15 cellular contexts compared by ENCODE assay signal in genomic region chrX:23764585-23764984, GRCh38.
"Had no signal": no experiment of that assay in that cellular context is flagged by ENCODE, and none has a peak within 500 bp of the region (broad histone marks: within the 10 kb centered on the region; RNA-seq: fewer than 3 reads in every experiment).

No MANE protein-coding gene starts in this region.

- H3K27me3 ChIP-seq: brain microvascular endothelial cell, esophagus squamous epithelium, upper lobe of left lung had no signal

- DNase-seq: activated CD4-positive, CD25-positive, alpha-beta regulatory T cell treated with anti-CD3 and anti-CD28 coated beads, Interleukin-2, amount 50 U/mL, for 72 hours; activated naive CD4-positive, alpha-beta T cell treated with Interleukin-2 at 50 U/mL for 16 hours; anterior cingulate cortex; brain microvascular endothelial cell; effector CD4-positive, alpha-beta T cell; esophagus squamous epithelium; hippocampal formation; kidney; right cardiac atrium; stimulated activated naive CD8-positive, alpha-beta T cell treated with anti-CD3 and anti-CD28 coated beads, Interleukin-15, amount 100 ng/mL, for 72 hours; upper lobe of left lung had no signal

- H3K27ac ChIP-seq: brain microvascular endothelial cell, coronary artery, esophagus squamous epithelium, upper lobe of left lung had no signal

- H3K36me3 Mint-ChIP-seq: natural killer cell treated with Interleukin-12 subunit alpha and Interleukin-12 subunit beta and Interleukin-15 and Interleukin-18, amount 100 ng/mL, for 72 hours had no signal

- H3K4me1 Mint-ChIP-seq: activated T-helper 17 cell treated with anti-CD3 and anti-CD28 coated beads, Interleukin-2, amount 50 U/mL, for 72 hours; central memory CD8-positive, alpha-beta T cell had no signal

- H3K4me3 Mint-ChIP-seq: activated T-helper 17 cell treated with anti-CD3 and anti-CD28 coated beads, Interleukin-2, amount 50 U/mL, for 72 hours; central memory CD8-positive, alpha-beta T cell; natural killer cell treated with Interleukin-12 subunit alpha and Interleukin-12 subunit beta and Interleukin-15 and Interleukin-18, amount 100 ng/mL, for 72 hours; stimulated activated naive CD8-positive, alpha-beta T cell treated with anti-CD3 and anti-CD28 coated beads, Interleukin-15, amount 100 ng/mL, for 72 hours had no signal

- H3K9me3 ChIP-seq: esophagus squamous epithelium, upper lobe of left lung had no signal

- ATAC-seq: activated T-helper 17 cell treated with anti-CD3 and anti-CD28 coated beads, Interleukin-2, amount 50 U/mL, for 72 hours; natural killer cell treated with Interleukin-12 subunit alpha and Interleukin-12 subunit beta and Interleukin-15 and Interleukin-18, amount 100 ng/mL, for 72 hours; right cardiac atrium; stimulated activated naive CD8-positive, alpha-beta T cell treated with anti-CD3 and anti-CD28 coated beads, Interleukin-15, amount 100 ng/mL, for 72 hours had no signal

- H3K27ac Mint-ChIP-seq: activated T-helper 17 cell treated with anti-CD3 and anti-CD28 coated beads, Interleukin-2, amount 50 U/mL, for 72 hours; stimulated activated naive CD8-positive, alpha-beta T cell treated with anti-CD3 and anti-CD28 coated beads, Interleukin-15, amount 100 ng/mL, for 72 hours had no signal

- H3K4me1 ChIP-seq: esophagus squamous epithelium, upper lobe of left lung had no signal

- H3K36me3 ChIP-seq: brain microvascular endothelial cell, esophagus squamous epithelium, upper lobe of left lung had no signal

- H3K27me3 Mint-ChIP-seq: activated T-helper 17 cell treated with anti-CD3 and anti-CD28 coated beads, Interleukin-2, amount 50 U/mL, for 72 hours; central memory CD8-positive, alpha-beta T cell; natural killer cell treated with Interleukin-12 subunit alpha and Interleukin-12 subunit beta and Interleukin-15 and Interleukin-18, amount 100 ng/mL, for 72 hours; stimulated activated naive CD8-positive, alpha-beta T cell treated with anti-CD3 and anti-CD28 coated beads, Interleukin-15, amount 100 ng/mL, for 72 hours had no signal

- H3K9me3 Mint-ChIP-seq: activated T-helper 17 cell treated with anti-CD3 and anti-CD28 coated beads, Interleukin-2, amount 50 U/mL, for 72 hours; central memory CD8-positive, alpha-beta T cell; natural killer cell treated with Interleukin-12 subunit alpha and Interleukin-12 subunit beta and Interleukin-15 and Interleukin-18, amount 100 ng/mL, for 72 hours; stimulated activated naive CD8-positive, alpha-beta T cell treated with anti-CD3 and anti-CD28 coated beads, Interleukin-15, amount 100 ng/mL, for 72 hours had no signal

- H3K4me3 ChIP-seq: coronary artery, esophagus squamous epithelium, upper lobe of left lung had no signal
